In genomic region chr9:135408676-135409254, GRCh38 we compare ENCODE assay signal across 23 cellular contexts.
"Had no signal": no experiment of that assay in that cellular context is flagged by ENCODE, and none has a peak within 500 bp of the region (broad histone marks: within the 10 kb centered on the region; RNA-seq: fewer than 3 reads in every experiment).

No MANE protein-coding gene starts in this region.

- H3K9me3 ChIP-seq: MG63, SJSA1 had no signal

- H3K27ac ChIP-seq: SJSA1, SK-N-MC had no signal

- H3K4me1 ChIP-seq: SJSA1 had no signal

- H3K4me3 ChIP-seq: MG63, SJSA1, SK-N-MC had no signal

- H3K36me3 ChIP-seq: MG63, SJSA1 had no signal

- FAIRE-seq: RCC 7860 had no signal

- DNase-seq: Karpas-422, KG1, MG63, NCI-H1092, NCI-H1105 treated with DMSO at 0.1 percent for 48 hours, NCI-H1417 treated with DMSO at 0.1 percent for 48 hours, NCI-H146, NCI-H1694 treated with DMSO at 0.1 percent for 48 hours, NCI-H1930, NCI-H2081, NCI-H2107, NCI-H226, NCI-H446, NCI-H510A, NCI-H524 treated with DMSO at 0.1 percent for 48 hours, NCI-H69, NCI-H774, Right ventricle myocardium superior, RPMI8226, SIG-M5 had no signal

- H3K27me3 ChIP-seq: MG63, SJSA1 had no signal
